In genomic region chr2:87498169-87498568, GRCh38 we compare ENCODE assay signal across 8 cellular contexts.
DNase-seq lines count a peak whose midpoint lies in the region; ATAC-seq, FAIRE-seq and TF ChIP-seq lines count a peak whose summit lies in the region.
"Not testable (repeated sequence)": the region's sequence is repeated elsewhere in the genome, so short reads cannot be mapped to it uniquely, and the experiment has no call there.

No MANE protein-coding gene starts in this region.

- H3K27ac ChIP-seq in A549 = peak overlapping the region; percentile 42 to 55; a peak in 3 of 6 replicates
- not testable (repeated sequence) for H3K27ac ChIP-seq in Panc1 (ENCODE audit: low read length); psoas muscle

- in situ Hi-C loops in Panc1 (cut with HindIII; ENCODE audit: low pct_unique_long_range_greater_than_20kb, low sequenced_read_pairs) = not testable (repeated sequence)

- H3K4me2 ChIP-seq in A549 = peak overlapping the region; percentile 78

- H3K4me1 ChIP-seq in A549 = peaks cover 33% of the 10 kb centered on the region
- not testable (repeated sequence) for H3K4me1 ChIP-seq in Panc1 (ENCODE audit: control insufficient read depth, insufficient read depth, low read length); psoas muscle

- peak overlapping the region; percentile 73 for H3K4me3 Mint-ChIP-seq in HFFc6

- not testable (repeated sequence) for TF ChIP-seq RAD21 in A549 (conservative IDR thresholded peaks at IDR 0.05 in 1 of 2, IDR thresholded peaks at IDR 0.05 in 1 of 2)

- H3K27me3 ChIP-seq in Panc1 (ENCODE audit: control insufficient read depth, insufficient read depth, low read length); psoas muscle (ENCODE audit: insufficient read depth in 3 of 3, low read length in 2 of 3): not testable (repeated sequence)

- H3K27ac Mint-ChIP-seq in HFFc6 = peak overlapping the region; percentile 84

- FAIRE-seq in A549 (lab: Jason Lieb, UNC) = not testable (repeated sequence)

- not testable (repeated sequence) for TF ChIP-seq CTCF in A549 (IDR thresholded peaks at IDR 0.05); HFFc6 (IDR thresholded peaks at IDR 0.05); Panc1 (IDR thresholded peaks at IDR 0.05); fibroblast of pulmonary artery (IDR thresholded peaks at IDR 0.05; ENCODE audit: low read length, missing control alignments); psoas muscle (IDR thresholded peaks at IDR 0.05)

- not testable (repeated sequence) for H3K9me3 ChIP-seq in A549; Panc1 (ENCODE audit: control insufficient read depth, insufficient read depth, low read depth, low read length); psoas muscle

- not testable (repeated sequence) for TF ChIP-seq EP300 in A549 (IDR thresholded peaks at IDR 0.05)

- not testable (repeated sequence) for H3K36me3 ChIP-seq in Panc1 (ENCODE audit: control insufficient read depth, insufficient read depth, low read length); psoas muscle (ENCODE audit: insufficient read depth in 1 of 2, low read depth in 1 of 2)

- CTCF ChIA-PET in A549 (lab: Yijun Ruan, JAX); Panc1 (lab: Charles Lee): not testable (repeated sequence)

- H3K4me1 Mint-ChIP-seq in HFFc6 (ENCODE audit: low read depth) = peaks cover 17% of the 10 kb centered on the region

- ATAC-seq in A549 = peak in 1 of 2 experiments; percentile 6; a peak in 1 of 6 replicates
- ATAC-seq in GM19035 (IDR thresholded peaks at IDR 0.05; ENCODE audit: unreplicated experiment) = peak; percentile 68
- peak; percentile 45 for ATAC-seq in HG03175 (IDR thresholded peaks at IDR 0.05; ENCODE audit: unreplicated experiment)
- peak; percentile 15; the same call in 1 of the 2 replicates for ATAC-seq in Panc1
- ATAC-seq in psoas muscle = peak in 3 of 4 donors; percentile 34 to 40 (median 36)

- BruUV-seq in Panc1 (replicated peaks; lab: Mats Ljungman, UMichigan) = not testable (repeated sequence)

- H3K27me3 Mint-ChIP-seq in HFFc6 (ENCODE audit: insufficient read depth) = not testable (repeated sequence)

- intact Hi-C loops in Panc1 (cut with micrococcal nuclease; ENCODE audit: unreplicated experiment); psoas muscle (cut with DNase I): not testable (repeated sequence)

- POLR2A ChIA-PET in A549 (lab: Yijun Ruan, JAX); Panc1 (lab: Charles Lee): not testable (repeated sequence)

- DNase-seq in A549 (ENCODE audit: low read depth in 1 of 2, low spot score in 1 of 2); HFFc6; Panc1 (ENCODE audit: low read depth, low spot score); fibroblast of pulmonary artery (ENCODE audit: low read depth): not testable (repeated sequence)
- DNase-seq in activated T-cell treated with anti-CD3 and anti-CD28 coated beads, Interleukin-2, amount 50 U/mL, for 48 hours = peak; percentile 52 to 59
- DNase-seq in psoas muscle = peak in 1 of 2 donors; percentile 49

- 50% methylated on average over 8 of the region's 9 CpGs for WGBS in A549 (ENCODE audit: missing lambda C conversion rate)
- 11 to 22% (median 14%) methylated on average over 4 to 6 of the region's 9 CpGs for WGBS in psoas muscle, 3 donors

- not testable (repeated sequence) for H3K36me3 Mint-ChIP-seq in HFFc6 (ENCODE audit: low read depth)

- H3K4me3 ChIP-seq in A549 = not testable (repeated sequence)
- H3K4me3 ChIP-seq in Panc1 (ENCODE audit: low read depth in 2 of 2, low read length in 2 of 2) (peak overlapping the region in 1 of 2 experiments; percentile 35; a peak in 2 of 4 replicates), fibroblast of pulmonary artery (replicated peaks; ENCODE audit: low read depth, low read length) (peak overlapping the region; percentile 21), psoas muscle (peak overlapping the region; percentile 25)

- not testable (repeated sequence) for H3K9me3 Mint-ChIP-seq in HFFc6

- not testable (repeated sequence) for TF ChIP-seq POLR2A in A549 (IDR thresholded peaks at IDR 0.05; ENCODE audit: low read length)
